Comparison of ENCODE assay signal across 17 cellular contexts in genomic region chr10:33310853-33311252, GRCh38. TPM values are rescaled to one million over a fixed set of nuclear protein-coding genes. Genes with fewer than 3 reads are reported as not detected.
A peak's percentile ranks its signal among the peaks of the same experiment; 100 is the strongest.
DNase-seq lines count a peak whose midpoint lies in the region; ATAC-seq and TF ChIP-seq lines count a peak whose summit lies in the region.
"Had no signal": no experiment of that assay in that cellular context is flagged by ENCODE, and none has a peak within 500 bp of the region (broad histone marks: within the 10 kb centered on the region; RNA-seq: fewer than 3 reads in every experiment).

No MANE protein-coding gene starts in this region.

- H3K4me1 Mint-ChIP-seq in chondrocyte (ENCODE audit: low read depth) = peaks cover 46% of the 10 kb centered on the region
- H3K4me1 Mint-ChIP-seq in osteocyte (ENCODE audit: unreplicated experiment) = peaks cover 62% of the 10 kb centered on the region

- DNase-seq in heart left ventricle (no peak), cardiac septum (ENCODE audit: low spot score) (no peak), chondrocyte (ENCODE audit: low spot score) (no peak), osteocyte (ENCODE audit: extremely low spot score, unreplicated experiment) (no peak), midbrain (lab: John Stamatoyannopoulos, UW) (no peak), NCI-H446 treated with DMSO at 0.1 percent for 48 hours (lab: John Stamatoyannopoulos, UW) (no peak)
- DNase-seq: DMS53, IMR-90, KG1, MM.1S, NCI-H1694, NCI-H2029 treated with DMSO at 0.1 percent for 48 hours, NCI-H526 treated with DMSO at 0.1 percent for 48 hours, SIG-M5, SK-N-SH had no signal

- no peaks in the 10 kb centered on the region for H3K27me3 ChIP-seq in heart left ventricle
- no peaks in the 10 kb centered on the region for H3K27me3 ChIP-seq in subcutaneous abdominal adipose tissue (ENCODE audit: control insufficient read depth in 5 of 5, insufficient read depth in 4 of 5, low read length in 5 of 5)

- WGBS in heart left ventricle, 4 donors = 46 to 53% (median 49%) methylated on average over 4 of the region's 4 CpGs

- peaks cover 16% of the 10 kb centered on the region for H3K36me3 Mint-ChIP-seq in chondrocyte (ENCODE audit: low read depth)
- H3K36me3 Mint-ChIP-seq in osteocyte (ENCODE audit: unreplicated experiment) = peaks cover 48% of the 10 kb centered on the region

- peak overlapping the region in 10 of 12 donors; percentile 15 to 68 (median 37) for H3K27ac ChIP-seq in heart left ventricle
- H3K27ac ChIP-seq in subcutaneous abdominal adipose tissue (ENCODE audit: low read depth, low read length) = peak overlapping the region; percentile 50
- H3K27ac ChIP-seq: RWPE1 had no signal

- peaks cover 0 to 63% (median 17%) of the 10 kb centered on the region in 9 donors for H3K36me3 ChIP-seq in heart left ventricle
- peaks cover 10 to 38% (median 16%) of the 10 kb centered on the region in 5 donors for H3K36me3 ChIP-seq in subcutaneous abdominal adipose tissue (ENCODE audit: control insufficient read depth in 5 of 5, insufficient read depth in 5 of 5, low read length in 5 of 5)

- H3K9me3 ChIP-seq in heart left ventricle (peaks cover 0 to 16% (median 0%) of the 10 kb centered on the region in 12 donors), subcutaneous abdominal adipose tissue (ENCODE audit: control insufficient read depth in 5 of 5, low read length in 5 of 5) (peaks cover 0 to 3% (median 0%) of the 10 kb centered on the region in 5 donors)
- H3K9me3 ChIP-seq: SK-N-SH had no signal

- H3K9ac ChIP-seq in subcutaneous abdominal adipose tissue (ENCODE audit: low read length in 5 of 5) = no peak overlapping the region
- H3K9ac ChIP-seq: SK-N-SH had no signal

- H3K4me1 ChIP-seq in heart left ventricle = peaks cover 18 to 85% (median 61%) of the 10 kb centered on the region in 12 donors
- H3K4me1 ChIP-seq in subcutaneous abdominal adipose tissue (ENCODE audit: control insufficient read depth in 5 of 5, insufficient read depth in 5 of 5, low read length in 5 of 5) = peaks cover 5 to 70% (median 28%) of the 10 kb centered on the region in 5 donors

- intact Hi-C loops in heart left ventricle (cut with DNase I) = no loop called here
- intact Hi-C loops in cardiac septum (cut with DNase I) = no loop called here

- H3K27me3 Mint-ChIP-seq in chondrocyte (ENCODE audit: low read depth) (no peaks in the 10 kb centered on the region), osteocyte (ENCODE audit: unreplicated experiment) (no peaks in the 10 kb centered on the region)

- no peak overlapping the region for H3K4me3 ChIP-seq in heart left ventricle
- no peak overlapping the region for H3K4me3 ChIP-seq in subcutaneous abdominal adipose tissue (ENCODE audit: low read depth in 1 of 5, low read length in 5 of 5)

- ATAC-seq in heart left ventricle = peak; percentile 34 to 71 (median 54)

- no peak for TF ChIP-seq CTCF in heart left ventricle (IDR thresholded peaks at IDR 0.05)
- TF ChIP-seq CTCF in chondrocyte (IDR thresholded peaks at IDR 0.05) = no peak
- no peak for TF ChIP-seq CTCF in osteocyte (IDR thresholded peaks at IDR 0.05)

- no peak overlapping the region for H3K4me3 Mint-ChIP-seq in chondrocyte (ENCODE audit: unreplicated experiment)
- no peak overlapping the region for H3K4me3 Mint-ChIP-seq in osteocyte (ENCODE audit: unreplicated experiment)

- H3K27ac Mint-ChIP-seq in chondrocyte (ENCODE audit: unreplicated experiment) (peak overlapping the region; percentile 34), osteocyte (ENCODE audit: unreplicated experiment) (peak overlapping the region; percentile 18)

- H3K9me3 Mint-ChIP-seq in chondrocyte (ENCODE audit: low read depth) = peaks cover 3% of the 10 kb centered on the region
- H3K9me3 Mint-ChIP-seq in osteocyte (ENCODE audit: unreplicated experiment) = no peaks in the 10 kb centered on the region

- TF ChIP-seq POLR2A in heart left ventricle (IDR thresholded peaks at IDR 0.05) = no peak

RNA-seq across cellular contexts. Expression of gene NRP1, which starts 23.6 kb away (rescaled TPM):
- 100 to 1,000 TPM; 115 to 279 (median 173) TPM for total RNA-seq in heart left ventricle
- 10 to 100 TPM; 47.1 to 69.4 TPM for polyA plus RNA-seq in heart left ventricle
- total RNA-seq in cardiac septum = 138 TPM
- total RNA-seq in chondrocyte = 111 to 126 TPM (median 122 TPM) in 3 replicates
- total RNA-seq in osteocyte = 208 and 222 TPM in 2 replicates
